Comparison of ENCODE assay signal across 13 cellular contexts in genomic region chr5:59542841-59543825, GRCh38.
A peak's percentile ranks its signal among the peaks of the same experiment; 100 is the strongest.
DNase-seq lines count a peak whose midpoint lies in the region; ATAC-seq and TF ChIP-seq lines count a peak whose summit lies in the region.
"Had no signal": no experiment of that assay in that cellular context is flagged by ENCODE, and none has a peak within 500 bp of the region (broad histone marks: within the 10 kb centered on the region; RNA-seq: fewer than 3 reads in every experiment).

No MANE protein-coding gene starts in this region.

- no peak overlapping the region for H3K4me3 ChIP-seq in retinal pigment epithelial cell (ENCODE audit: low read length)
- no peak overlapping the region for H3K4me3 ChIP-seq in CD8-positive, alpha-beta memory T cell (ENCODE audit: low read length)
- H3K4me3 ChIP-seq: skin epidermis had no signal

- DNase-seq in Daoy (ENCODE audit: low read depth) (peak; percentile 36), RPMI7951 (ENCODE audit: low read depth) (peak; percentile 83), Right ventricle myocardium inferior (ENCODE audit: missing footprints) (peak; percentile 30), retinal pigment epithelial cell (ENCODE audit: low read depth) (peak; percentile 91)
- DNase-seq in activated CD8-positive, alpha-beta memory T cell treated with anti-CD3 and anti-CD28 coated beads, Interleukin-2, amount 10 ng/mL, durations not matched to agents 7 days and 5 days, result no peak
- DNase-seq in CD8-positive, alpha-beta memory T cell, result no peak
- DNase-seq in natural killer cell treated with Interleukin-12 subunit alpha and Interleukin-12 subunit beta and Interleukin-15 and Interleukin-18, amount 100 ng/mL, for 72 hours (ENCODE audit: low spot score), result no peak
- DNase-seq: activated CD4-positive, alpha-beta T cell treated with anti-CD3 and anti-CD28 coated beads, Interleukin-2, amount 10 ng/mL, durations not matched to agents 24 days and 14 days; effector memory CD4-positive, alpha-beta T cell; H7; Kasumi-1 had no signal

- H3K27ac ChIP-seq in CD8-positive, alpha-beta memory T cell (ENCODE audit: low read depth, low read length), result no peak overlapping the region

- ATAC-seq in Right ventricle myocardium inferior, result peak; percentile 89
- ATAC-seq in HG03442 (IDR thresholded peaks at IDR 0.05; ENCODE audit: unreplicated experiment), result no peak
- ATAC-seq in activated CD8-positive, alpha-beta memory T cell treated with anti-CD3 and anti-CD28 coated beads, Interleukin-2, amount 10 ng/mL, durations not matched to agents 7 days and 5 days, result no peak
- no peak for ATAC-seq in natural killer cell treated with Interleukin-12 subunit alpha and Interleukin-12 subunit beta and Interleukin-15 and Interleukin-18, amount 100 ng/mL, for 72 hours

- peaks cover 3% of the 10 kb centered on the region for H3K27me3 Mint-ChIP-seq in activated CD8-positive, alpha-beta memory T cell treated with anti-CD3 and anti-CD28 coated beads, Interleukin-2, amount 10 ng/mL, durations not matched to agents 7 days and 5 days
- H3K27me3 Mint-ChIP-seq in CD8-positive, alpha-beta memory T cell, result no peaks in the 10 kb centered on the region
- no peaks in the 10 kb centered on the region for H3K27me3 Mint-ChIP-seq in natural killer cell treated with Interleukin-12 subunit alpha and Interleukin-12 subunit beta and Interleukin-15 and Interleukin-18, amount 100 ng/mL, for 72 hours

- no peaks in the 10 kb centered on the region for H3K4me1 Mint-ChIP-seq in activated CD8-positive, alpha-beta memory T cell treated with anti-CD3 and anti-CD28 coated beads, Interleukin-2, amount 10 ng/mL, durations not matched to agents 7 days and 5 days
- H3K4me1 Mint-ChIP-seq in CD8-positive, alpha-beta memory T cell, result no peaks in the 10 kb centered on the region
- H3K4me1 Mint-ChIP-seq in natural killer cell treated with Interleukin-12 subunit alpha and Interleukin-12 subunit beta and Interleukin-15 and Interleukin-18, amount 100 ng/mL, for 72 hours (ENCODE audit: low read depth in 2 of 2), result no peaks in the 10 kb centered on the region
- H3K4me1 Mint-ChIP-seq: activated CD4-positive, alpha-beta T cell treated with anti-CD3 and anti-CD28 coated beads, Interleukin-2, amount 10 ng/mL, durations not matched to agents 24 days and 14 days had no signal

- no peak for TF ChIP-seq CTCF in retinal pigment epithelial cell (conservative IDR thresholded peaks at IDR 0.05; ENCODE audit: low read depth, low read length)

- CTCF ChIA-PET in activated CD8-positive, alpha-beta memory T cell treated with anti-CD3 and anti-CD28 coated beads, Interleukin-2, amount 10 ng/mL, durations not matched to agents 7 days and 5 days (lab: Charles Lee), result no interaction called here
- CTCF ChIA-PET in CD8-positive, alpha-beta memory T cell (lab: Charles Lee), result no interaction called here

- H3K4me3 Mint-ChIP-seq in activated CD8-positive, alpha-beta memory T cell treated with anti-CD3 and anti-CD28 coated beads, Interleukin-2, amount 10 ng/mL, durations not matched to agents 7 days and 5 days, result no peak overlapping the region
- no peak overlapping the region for H3K4me3 Mint-ChIP-seq in CD8-positive, alpha-beta memory T cell
- H3K4me3 Mint-ChIP-seq in natural killer cell treated with Interleukin-12 subunit alpha and Interleukin-12 subunit beta and Interleukin-15 and Interleukin-18, amount 100 ng/mL, for 72 hours, result no peak overlapping the region
- H3K4me3 Mint-ChIP-seq: activated CD4-positive, alpha-beta T cell treated with anti-CD3 and anti-CD28 coated beads, Interleukin-2, amount 10 ng/mL, durations not matched to agents 24 days and 14 days had no signal

- no peak overlapping the region for H3K27ac Mint-ChIP-seq in activated CD8-positive, alpha-beta memory T cell treated with anti-CD3 and anti-CD28 coated beads, Interleukin-2, amount 10 ng/mL, durations not matched to agents 7 days and 5 days
- no peak overlapping the region for H3K27ac Mint-ChIP-seq in CD8-positive, alpha-beta memory T cell
- peak overlapping the region in 1 of 2 donors; percentile 39 for H3K27ac Mint-ChIP-seq in natural killer cell treated with Interleukin-12 subunit alpha and Interleukin-12 subunit beta and Interleukin-15 and Interleukin-18, amount 100 ng/mL, for 72 hours
- H3K27ac Mint-ChIP-seq: activated CD4-positive, alpha-beta T cell treated with anti-CD3 and anti-CD28 coated beads, Interleukin-2, amount 10 ng/mL, durations not matched to agents 24 days and 14 days had no signal

- H3K9me3 Mint-ChIP-seq in activated CD8-positive, alpha-beta memory T cell treated with anti-CD3 and anti-CD28 coated beads, Interleukin-2, amount 10 ng/mL, durations not matched to agents 7 days and 5 days (ENCODE audit: low read depth), result no peaks in the 10 kb centered on the region
- H3K9me3 Mint-ChIP-seq in CD8-positive, alpha-beta memory T cell, result no peaks in the 10 kb centered on the region
- peaks cover 3% of the 10 kb centered on the region for H3K9me3 Mint-ChIP-seq in natural killer cell treated with Interleukin-12 subunit alpha and Interleukin-12 subunit beta and Interleukin-15 and Interleukin-18, amount 100 ng/mL, for 72 hours
- H3K9me3 Mint-ChIP-seq: activated CD4-positive, alpha-beta T cell treated with anti-CD3 and anti-CD28 coated beads, Interleukin-2, amount 10 ng/mL, durations not matched to agents 24 days and 14 days had no signal

- POLR2A ChIA-PET in CD8-positive, alpha-beta memory T cell (lab: Charles Lee), result no interaction called here

- no peaks in the 10 kb centered on the region for H3K36me3 Mint-ChIP-seq in activated CD8-positive, alpha-beta memory T cell treated with anti-CD3 and anti-CD28 coated beads, Interleukin-2, amount 10 ng/mL, durations not matched to agents 7 days and 5 days
- H3K36me3 Mint-ChIP-seq in CD8-positive, alpha-beta memory T cell, result no peaks in the 10 kb centered on the region
- H3K36me3 Mint-ChIP-seq in natural killer cell treated with Interleukin-12 subunit alpha and Interleukin-12 subunit beta and Interleukin-15 and Interleukin-18, amount 100 ng/mL, for 72 hours, result no peaks in the 10 kb centered on the region

- intact Hi-C loops in Right ventricle myocardium inferior (cut with DNase I), result no loop called here

- H3K4me1 ChIP-seq in CD8-positive, alpha-beta memory T cell (ENCODE audit: insufficient read depth, low read length), result no peaks in the 10 kb centered on the region

- no peaks in the 10 kb centered on the region for H3K36me3 ChIP-seq in CD8-positive, alpha-beta memory T cell (ENCODE audit: insufficient read depth, low read length)

- no peaks in the 10 kb centered on the region for H3K9me3 ChIP-seq in CD8-positive, alpha-beta memory T cell (ENCODE audit: low read length)

- H3K27me3 ChIP-seq in CD8-positive, alpha-beta memory T cell (ENCODE audit: insufficient read depth, low read length, poor library complexity, severe bottlenecking), result no peaks in the 10 kb centered on the region

Comparison
In these comparisons a context has a peak if more than half of its experiments do, and no peak if none do; other contexts are left out.
1. DNase-seq: peak in Daoy (single experiment), RPMI7951 (single experiment), Right ventricle myocardium inferior (single experiment) and retinal pigment epithelial cell (single experiment); none in activated CD8-positive, alpha-beta memory T cell treated with anti-CD3 and anti-CD28 coated beads, Interleukin-2, amount 10 ng/mL, durations not matched to agents 7 days and 5 days (single experiment), CD8-positive, alpha-beta memory T cell (0 of 5) and natural killer cell treated with Interleukin-12 subunit alpha and Interleukin-12 subunit beta and Interleukin-15 and Interleukin-18, amount 100 ng/mL, for 72 hours (single experiment).